8 cellular contexts compared by ENCODE assay signal in the genomic region with DNA sequence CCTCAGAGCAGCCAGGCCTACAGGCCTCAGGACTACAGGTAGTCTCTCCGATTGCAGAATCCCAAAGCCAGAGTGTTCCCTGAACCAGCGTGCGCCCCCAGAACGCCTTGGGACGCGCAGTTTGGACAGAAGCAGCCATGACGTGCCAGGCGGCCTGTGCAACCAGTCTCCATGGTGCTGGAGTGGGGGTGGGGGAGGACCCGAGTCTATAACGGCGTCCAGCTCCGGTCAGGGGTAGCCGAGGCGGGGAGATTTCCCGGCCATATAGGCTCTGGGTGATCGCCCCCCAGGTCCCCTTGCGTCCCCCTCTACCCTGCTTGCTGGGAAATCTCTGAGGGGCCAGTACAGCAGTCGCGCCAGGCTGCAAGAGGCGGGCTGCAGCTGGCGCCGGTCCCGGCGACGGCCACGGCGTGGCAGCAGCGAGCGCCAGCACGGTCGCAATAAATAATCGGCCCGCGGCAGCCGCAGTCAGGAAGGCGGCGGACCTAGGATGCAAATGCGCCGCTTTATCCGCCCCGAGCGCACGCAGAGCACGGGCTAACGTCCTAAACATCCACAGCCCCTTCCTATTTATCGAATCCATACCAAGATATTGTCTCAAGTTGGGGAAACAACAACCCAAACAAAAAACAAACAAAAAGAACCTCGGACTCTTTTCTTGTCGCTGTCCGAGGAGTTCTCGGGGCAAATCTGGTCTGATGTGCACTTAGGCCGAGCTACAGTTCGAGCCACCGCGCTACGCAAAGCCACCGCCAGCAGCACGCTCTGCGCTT. TPM values are rescaled to one million over a fixed set of nuclear protein-coding genes. Genes with fewer than 3 reads are reported as not detected.
DNase-seq lines count a peak whose midpoint lies in the region; ATAC-seq and TF ChIP-seq lines count a peak whose summit lies in the region.

No MANE protein-coding gene starts in this region.

- TF ChIP-seq POLR2A in Raji (IDR thresholded peaks at IDR 0.05; ENCODE audit: insufficient read depth, low read depth, low read length) = peak; percentile 65
- TF ChIP-seq POLR2A in heart left ventricle (IDR thresholded peaks at IDR 0.05) = no peak

- H3K27me3 ChIP-seq in HUES64 (ENCODE audit: insufficient read depth, low read length) (peaks cover 100% of the 10 kb centered on the region), heart left ventricle (peaks cover 89 to 100% (median 99%) of the 10 kb centered on the region in 9 donors), psoas muscle (ENCODE audit: insufficient read depth in 3 of 3, low read length in 2 of 3) (no peaks in the 10 kb centered on the region)

- H3K4me3 ChIP-seq in HUES64 (ENCODE audit: low read length) = peak overlapping the region; percentile 34
- peak overlapping the region in 11 of 12 donors; percentile 1 to 39 (median 33) for H3K4me3 ChIP-seq in heart left ventricle
- H3K4me3 ChIP-seq in psoas muscle = peak overlapping the region; percentile 75

- H3K9me3 Mint-ChIP-seq in activated naive CD8-positive, alpha-beta T cell (ENCODE audit: low read depth) = no peaks in the 10 kb centered on the region

- peaks cover 70% of the 10 kb centered on the region for H3K27me3 Mint-ChIP-seq in activated naive CD8-positive, alpha-beta T cell

- TF ChIP-seq CTCF in heart left ventricle (IDR thresholded peaks at IDR 0.05) (peak; percentile 64 to 90 (median 82)), psoas muscle (IDR thresholded peaks at IDR 0.05) (peak; percentile 84)

- no peaks in the 10 kb centered on the region for H3K36me3 ChIP-seq in HUES64 (ENCODE audit: insufficient read depth, low read length)
- no peaks in the 10 kb centered on the region for H3K36me3 ChIP-seq in heart left ventricle
- peaks cover 0 to 2% of the 10 kb centered on the region in 2 donors for H3K36me3 ChIP-seq in psoas muscle (ENCODE audit: insufficient read depth in 1 of 2, low read depth in 1 of 2)

- ATAC-seq in GM21390 (IDR thresholded peaks at IDR 0.05; ENCODE audit: unreplicated experiment) (peak; percentile 89), heart left ventricle (peak; percentile 55 to 85 (median 71)), psoas muscle (peak; percentile 73 to 81 (median 75))

- WGBS in HUES64 = 3% methylated on average over 58 of the region's 58 CpGs
- WGBS in heart left ventricle, 4 donors = 1 to 2% (median 2%) methylated on average over 34 to 58 of the region's 58 CpGs
- WGBS in psoas muscle, 3 donors = 0 to 1% (median 1%) methylated on average over 58 of the region's 58 CpGs

- DNase-seq in DMS53 (lab: John Stamatoyannopoulos, UW) = peak; percentile 96
- DNase-seq in heart left ventricle = peak; percentile 52 to 80 (median 64)
- peak; percentile 84 to 93 for DNase-seq in psoas muscle
- no peak for DNase-seq in superior temporal gyrus (ENCODE audit: extremely low spot score)

- H3K27ac ChIP-seq in HUES64 (ENCODE audit: low read depth, low read length) (no peak overlapping the region), heart left ventricle (peak overlapping the region in 1 of 12 donors; percentile 92), psoas muscle (peak overlapping the region; percentile 84)

- H3K4me1 ChIP-seq in HUES64 (ENCODE audit: insufficient read depth, low read length) = no peaks in the 10 kb centered on the region
- peaks cover 3 to 59% (median 24%) of the 10 kb centered on the region in 12 donors for H3K4me1 ChIP-seq in heart left ventricle
- H3K4me1 ChIP-seq in psoas muscle = peaks cover 35% of the 10 kb centered on the region

- peaks cover 3% of the 10 kb centered on the region for H3K36me3 Mint-ChIP-seq in activated naive CD8-positive, alpha-beta T cell

- intact Hi-C loops in heart left ventricle (cut with DNase I) = loop anchor here in 5 of 10 donors (10.0 kb wide), 3 partner anchors 1066 to 1286 kb away; no protein-coding TSS in a partner anchor
- intact Hi-C loops in psoas muscle (cut with DNase I) = loop anchor here in 1 of 2 donors (10.0 kb wide), 1 partner anchor 1266 kb away; no protein-coding TSS in a partner anchor

- no peak overlapping the region for H3K9ac ChIP-seq in HUES64 (ENCODE audit: low read depth, low read length)

- no peak overlapping the region for H3K27ac Mint-ChIP-seq in activated naive CD8-positive, alpha-beta T cell

- H3K4me1 Mint-ChIP-seq in activated naive CD8-positive, alpha-beta T cell (ENCODE audit: low read depth) = peaks cover 44% of the 10 kb centered on the region

- peak overlapping the region; percentile 76 for H3K4me3 Mint-ChIP-seq in activated naive CD8-positive, alpha-beta T cell

- H3K9me3 ChIP-seq in HUES64 (ENCODE audit: insufficient read depth, low read depth, low read length) = no peaks in the 10 kb centered on the region
- no peaks in the 10 kb centered on the region for H3K9me3 ChIP-seq in heart left ventricle
- H3K9me3 ChIP-seq in psoas muscle = no peaks in the 10 kb centered on the region

RNA-seq across cellular contexts. Expression of gene HOXA3, which starts 1.6 kb away (rescaled TPM):
- polyA plus RNA-seq in HUES64 (2013, experiment 1 of 2) = 1.7 TPM
- polyA plus RNA-seq in HUES64 (2013, experiment 2 of 2) = 6.0 TPM
- total RNA-seq in heart left ventricle (1 to 10 TPM in 3 of 9 donors, under 1 TPM in 4, not detected in 2; 0.19 to 3.1 (median 0.67) TPM), psoas muscle (1 to 10 TPM; 3.3 to 5.6 (median 4.2) TPM)
- polyA plus RNA-seq in heart left ventricle (under 1 TPM; 0.07 to 0.11 TPM), psoas muscle (1 to 10 TPM in 1 of 3 donors, under 1 TPM in 2; 0.65 to 2.6 (median 0.97) TPM)

RNA-seq across cellular contexts. Expression of gene HOXA6, which starts 3.2 kb away (rescaled TPM):
- 0.20 TPM for polyA plus RNA-seq in HUES64 (2013, experiment 1 of 2)
- polyA plus RNA-seq in HUES64 (2013, experiment 2 of 2) = 1.0 TPM
- total RNA-seq in heart left ventricle (not detected), psoas muscle (1 to 10 TPM; 2.5 to 3.7 (median 3.1) TPM)
- polyA plus RNA-seq in heart left ventricle (not detected), psoas muscle (1 to 10 TPM in 2 of 3 donors, under 1 TPM in 1; 0.64 to 3.2 (median 1.5) TPM)

RNA-seq across cellular contexts. Expression of gene HOXA7, which starts 5.7 kb away (rescaled TPM):
- polyA plus RNA-seq in HUES64 (2013, experiment 1 of 2) = 2.0 TPM
- polyA plus RNA-seq in HUES64 (2013, experiment 2 of 2) = 7.4 TPM
- total RNA-seq in heart left ventricle = under 1 TPM in 1 of 9 donors, not detected in 8; 0.29 TPM
- not detected for polyA plus RNA-seq in heart left ventricle
- total RNA-seq in psoas muscle = 1 to 10 TPM; 4.7 to 8.4 (median 6.7) TPM
- 10 to 100 TPM in 1 of 3 donors, 1 to 10 TPM in 2; 2.9 to 10.2 (median 6.2) TPM for polyA plus RNA-seq in psoas muscle

RNA-seq across cellular contexts. Expression of gene HOXA5, which starts 7.3 kb away (rescaled TPM):
- polyA plus RNA-seq in HUES64 (2013, experiment 1 of 2) = 0.50 TPM
- 0.89 TPM for polyA plus RNA-seq in HUES64 (2013, experiment 2 of 2)
- total RNA-seq in heart left ventricle (1 to 10 TPM in 1 of 9 donors, under 1 TPM in 2, not detected in 6; 0.28 to 2.8 (median 0.44) TPM), psoas muscle (10 to 100 TPM in 1 of 4 donors, 1 to 10 TPM in 3; 4.7 to 18.8 (median 8.1) TPM)
- polyA plus RNA-seq in heart left ventricle (under 1 TPM in 1 of 2 donors, not detected in 1; 0.07 TPM), psoas muscle (1 to 10 TPM; 2.6 to 7.6 (median 4.6) TPM)

RNA-seq across cellular contexts. Expression of gene HOXA9, which starts 14.6 kb away (rescaled TPM):
- 2.2 TPM for polyA plus RNA-seq in HUES64 (2013, experiment 1 of 2)
- 2.6 TPM for polyA plus RNA-seq in HUES64 (2013, experiment 2 of 2)
- total RNA-seq in heart left ventricle (under 1 TPM in 1 of 9 donors, not detected in 8; 0.29 TPM), psoas muscle (10 to 100 TPM in 1 of 4 donors, 1 to 10 TPM in 1, under 1 TPM in 1, not detected in 1; 0.81 to 19.9 (median 4.9) TPM)
- polyA plus RNA-seq in heart left ventricle (not detected), psoas muscle (10 to 100 TPM; 13.8 to 55.9 (median 18.2) TPM)

Comparison
In these comparisons a context has a peak if more than half of its experiments do, and no peak if none do; other contexts are left out.
1. RNA of gene HOXA7, which starts 5.7 kb away (total RNA-seq): 4.7 to 8.4 TPM in psoas muscle; 0.29 TPM in heart left ventricle; every median in the first group is over 4 times any median in the second.
2. Peak in every context shown above with its lines, with median percentiles within 50 percentile points of each other: ATAC-seq and H3K4me3 ChIP-seq.